25 cellular contexts compared by ENCODE assay signal in the genomic region with DNA sequence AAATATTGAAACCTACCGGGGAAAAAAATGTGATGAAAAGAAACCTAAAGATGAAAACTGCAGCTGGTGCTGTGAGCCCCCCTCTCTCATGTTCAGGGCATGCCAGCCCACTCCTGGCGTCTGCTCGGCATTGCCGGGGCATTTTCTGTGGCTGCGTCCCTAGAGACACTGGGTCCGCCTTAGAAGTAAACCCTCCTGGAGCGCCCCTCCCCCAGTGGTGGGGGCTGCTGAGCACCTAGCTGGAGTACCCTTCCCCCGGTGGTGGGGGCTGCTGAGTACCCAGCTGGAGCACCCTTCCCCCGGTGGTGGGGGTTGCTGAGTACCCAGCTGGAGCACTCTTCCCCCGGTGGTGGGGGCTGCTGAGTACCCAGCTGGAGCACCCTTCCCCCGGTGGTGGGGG. TPM values are rescaled to one million over a fixed set of nuclear protein-coding genes. Genes with fewer than 3 reads are reported as not detected.
"Had no signal": no experiment of that assay in that cellular context is flagged by ENCODE, and none has a peak within 500 bp of the region (broad histone marks: within the 10 kb centered on the region; RNA-seq: fewer than 3 reads in every experiment).

No MANE protein-coding gene starts in this region.

- H3K9me3 ChIP-seq: body of pancreas, left ventricle myocardium inferior, sigmoid colon, testis, vagina had no signal

- H3K9me3 Mint-ChIP-seq: activated CD8-positive, alpha-beta T cell treated with anti-CD3 and anti-CD28 coated beads for 36 hours had no signal

- H3K36me3 ChIP-seq: cardiac muscle cell, left ventricle myocardium inferior, sigmoid colon, vagina had no signal

- DNase-seq: activated CD4-positive, alpha-beta T cell treated with anti-CD3 and anti-CD28 coated beads, Interleukin-2, amount 10 ng/mL, durations not matched to agents 7 days and 5 days; activated CD4-positive, CD25-positive, alpha-beta regulatory T cell treated with anti-CD3 and anti-CD28 coated beads, Interleukin-2, amount 50 U/mL, for 72 hours; activated CD8-positive, alpha-beta T cell treated with anti-CD3 and anti-CD28 coated beads for 36 hours; activated gamma-delta T cell; anterior cingulate cortex; body of pancreas; left ventricle myocardium inferior; naive thymus-derived CD8-positive, alpha-beta T cell; retina; sigmoid colon; stimulated activated CD4-positive, alpha-beta T cell treated with anti-CD3 and anti-CD28 coated beads, Interleukin-2, amount 100 ng/mL, for 48 hours; stimulated activated naive CD4-positive, alpha-beta T cell; testis; trophoblast cell had no signal

- H3K4me1 Mint-ChIP-seq: activated CD4-positive, alpha-beta T cell treated with anti-CD3 and anti-CD28 coated beads, Interleukin-2, amount 10 ng/mL, durations not matched to agents 7 days and 5 days; activated naive CD4-positive, alpha-beta T cell treated with anti-CD3 and anti-CD28 coated beads, Interleukin-2, amount 50 U/mL, for 24 hours; mesothelial cell of epicardium; naive thymus-derived CD8-positive, alpha-beta T cell had no signal

- H3K27ac Mint-ChIP-seq: activated CD4-positive, alpha-beta T cell treated with anti-CD3 and anti-CD28 coated beads, Interleukin-2, amount 10 ng/mL, durations not matched to agents 7 days and 5 days; activated CD8-positive, alpha-beta T cell treated with anti-CD3 and anti-CD28 coated beads for 36 hours; activated naive CD4-positive, alpha-beta T cell treated with anti-CD3 and anti-CD28 coated beads, Interleukin-2, amount 50 U/mL, for 24 hours; activated T-helper 1 cell treated with anti-CD3 and anti-CD28 coated beads, Interleukin-12 subunit alpha, Interleukin-12 subunit beta, Interleukin-2, Interleukin-4 antibody, amounts not matched to agents 30 ng/mL and 10 ng/mL and 1 ng/mL, durations not matched to agents 14 hours and 24 hours and 36 hours; mesothelial cell of epicardium; naive thymus-derived CD8-positive, alpha-beta T cell; progenitor cell of endocrine pancreas had no signal

- H3K4me1 ChIP-seq: body of pancreas, left ventricle myocardium inferior, sigmoid colon, testis, vagina had no signal

- H3K27me3 Mint-ChIP-seq: activated CD4-positive, alpha-beta T cell treated with anti-CD3 and anti-CD28 coated beads, Interleukin-2, amount 10 ng/mL, durations not matched to agents 7 days and 5 days had no signal

- H3K27ac ChIP-seq: body of pancreas, cardiac muscle cell, left ventricle myocardium inferior, sigmoid colon, testis, vagina, VCaP had no signal

- FAIRE-seq: endometrium had no signal

- H3K36me3 Mint-ChIP-seq: mesothelial cell of epicardium had no signal

- H3K27me3 ChIP-seq: cardiac muscle cell, testis, vagina had no signal

- H3K4me2 ChIP-seq: smooth muscle cell had no signal

- H3K4me3 ChIP-seq: body of pancreas, cardiac muscle cell, left ventricle myocardium inferior, sigmoid colon, smooth muscle cell, testis, vagina had no signal

- H3K4me3 Mint-ChIP-seq: activated CD4-positive, alpha-beta T cell treated with anti-CD3 and anti-CD28 coated beads, Interleukin-2, amount 10 ng/mL, durations not matched to agents 7 days and 5 days; activated CD8-positive, alpha-beta T cell treated with anti-CD3 and anti-CD28 coated beads for 36 hours; activated naive CD4-positive, alpha-beta T cell treated with anti-CD3 and anti-CD28 coated beads, Interleukin-2, amount 50 U/mL, for 24 hours; activated T-helper 1 cell treated with anti-CD3 and anti-CD28 coated beads, Interleukin-12 subunit alpha, Interleukin-12 subunit beta, Interleukin-2, Interleukin-4 antibody, amounts not matched to agents 30 ng/mL and 10 ng/mL and 1 ng/mL, durations not matched to agents 14 hours and 24 hours and 36 hours; mesothelial cell of epicardium; naive thymus-derived CD8-positive, alpha-beta T cell had no signal

RNA-seq across cellular contexts. Expression of gene GABRA5, which starts 24.5 kb away (rescaled TPM):
- total RNA-seq: activated CD4-positive, alpha-beta T cell treated with anti-CD3 and anti-CD28 coated beads, Interleukin-2, amount 10 ng/mL, durations not matched to agents 7 days and 5 days; activated CD8-positive, alpha-beta T cell treated with anti-CD3 and anti-CD28 coated beads for 36 hours; activated T-helper 1 cell treated with anti-CD3 and anti-CD28 coated beads, Interleukin-12 subunit alpha, Interleukin-12 subunit beta, Interleukin-2, Interleukin-4 antibody, amounts not matched to agents 30 ng/mL and 10 ng/mL and 1 ng/mL, durations not matched to agents 14 hours and 24 hours and 36 hours; cardiac muscle cell; left ventricle myocardium inferior; lung microvascular endothelial cell; naive thymus-derived CD8-positive, alpha-beta T cell; osteocyte; vagina had no signal
- polyA plus RNA-seq: naive thymus-derived CD8-positive, alpha-beta T cell; sigmoid colon; smooth muscle cell had no signal
